Comparison of ENCODE assay signal across 23 cellular contexts in genomic region chr20:61927826-61928541, GRCh38.
DNase-seq lines count a peak whose midpoint lies in the region; ATAC-seq, FAIRE-seq and TF ChIP-seq lines count a peak whose summit lies in the region.
"Had no signal": no experiment of that assay in that cellular context is flagged by ENCODE, and none has a peak within 500 bp of the region (broad histone marks: within the 10 kb centered on the region; RNA-seq: fewer than 3 reads in every experiment).

No MANE protein-coding gene starts in this region.

- no peak for TF ChIP-seq CTCF in chondrocyte (IDR thresholded peaks at IDR 0.05)

- H3K4me1 ChIP-seq in right cardiac atrium (ENCODE audit: control insufficient read depth, insufficient read depth, low read length), result no peaks in the 10 kb centered on the region
- H3K4me1 ChIP-seq in naive thymus-derived CD4-positive, alpha-beta T cell (ENCODE audit: control insufficient read depth in 2 of 2, insufficient read depth in 2 of 2, low read length in 2 of 2), result no peaks in the 10 kb centered on the region
- H3K4me1 ChIP-seq: A549, Caco-2, SJCRH30 had no signal

- intact Hi-C loops in left ventricle myocardium superior (cut with micrococcal nuclease), result no loop called here
- intact Hi-C loops in right cardiac atrium (cut with DNase I), result no loop called here
- intact Hi-C loops in naive thymus-derived CD4-positive, alpha-beta T cell (cut with micrococcal nuclease), result no loop called here

- POLR2A ChIA-PET in naive thymus-derived CD4-positive, alpha-beta T cell (lab: Charles Lee), result no interaction called here

- no peaks in the 10 kb centered on the region for H3K9me3 ChIP-seq in right cardiac atrium (ENCODE audit: control insufficient read depth, low read length)
- H3K9me3 ChIP-seq in naive thymus-derived CD4-positive, alpha-beta T cell (ENCODE audit: control insufficient read depth in 2 of 3, low read length in 3 of 3), result no peaks in the 10 kb centered on the region
- H3K9me3 ChIP-seq: A549; BLaER1 treated with 17β-estradiol and CSF1 and Interleukin-3, amounts not matched to agents 10 nM and 100 nM; SJCRH30 had no signal

- ATAC-seq in left ventricle myocardium superior (no peak), right cardiac atrium (no peak), HG02642 (IDR thresholded peaks at IDR 0.05; ENCODE audit: poor library complexity, unreplicated experiment) (no peak), HG02870 (IDR thresholded peaks at IDR 0.05; ENCODE audit: unreplicated experiment) (no peak), HG03432 (IDR thresholded peaks at IDR 0.05; ENCODE audit: unreplicated experiment) (no peak)
- ATAC-seq in naive thymus-derived CD4-positive, alpha-beta T cell, result peak; percentile 11
- ATAC-seq: A549; CD8-positive, alpha-beta T cell; HCT116 had no signal

- no peaks in the 10 kb centered on the region for H3K36me3 Mint-ChIP-seq in chondrocyte (ENCODE audit: low read depth)
- H3K36me3 Mint-ChIP-seq in naive thymus-derived CD4-positive, alpha-beta T cell, result no peaks in the 10 kb centered on the region
- H3K36me3 Mint-ChIP-seq: CD8-positive, alpha-beta T cell; IgD-negative memory B cell had no signal

- DNase-seq in left ventricle myocardium superior, result peak; percentile 19
- DNase-seq in right cardiac atrium, result no peak
- peak; percentile 88 for DNase-seq in chondrocyte (ENCODE audit: low spot score)
- DNase-seq in naive thymus-derived CD4-positive, alpha-beta T cell, result peak in 1 of 9 donors; percentile 1
- DNase-seq in urothelium cell line (ENCODE audit: low spot score), result no peak
- DNase-seq: AML-193; Caco-2; CD8-positive, alpha-beta T cell; MM.1S; NCI-H2029; NCI-H446 treated with DMSO at 0.1 percent for 48 hours; SJCRH30 had no signal

- H3K27me3 Mint-ChIP-seq in chondrocyte (ENCODE audit: low read depth), result no peaks in the 10 kb centered on the region
- peaks cover 0 to 6% (median 0%) of the 10 kb centered on the region in 5 donors for H3K27me3 Mint-ChIP-seq in naive thymus-derived CD4-positive, alpha-beta T cell

- no peak overlapping the region for H3K27ac Mint-ChIP-seq in chondrocyte (ENCODE audit: unreplicated experiment)
- H3K27ac Mint-ChIP-seq in naive thymus-derived CD4-positive, alpha-beta T cell, result no peak overlapping the region
- H3K27ac Mint-ChIP-seq: CD8-positive, alpha-beta T cell; IgD-negative memory B cell had no signal

- WGBS in right cardiac atrium, result 91% methylated on average over 43 of the region's 43 CpGs

- H3K27ac ChIP-seq in right cardiac atrium (ENCODE audit: low read length), result no peak overlapping the region
- H3K27ac ChIP-seq in naive thymus-derived CD4-positive, alpha-beta T cell (ENCODE audit: low read depth, low read length), result no peak overlapping the region
- H3K27ac ChIP-seq: A549; BLaER1 treated with 17β-estradiol and CSF1 and Interleukin-3, amounts not matched to agents 10 nM and 100 nM; KMS-11; RWPE1; SJCRH30 had no signal

- no peak overlapping the region for H3K4me3 Mint-ChIP-seq in chondrocyte (ENCODE audit: unreplicated experiment)
- H3K4me3 Mint-ChIP-seq in naive thymus-derived CD4-positive, alpha-beta T cell, result no peak overlapping the region
- H3K4me3 Mint-ChIP-seq: CD8-positive, alpha-beta T cell; IgD-negative memory B cell had no signal

- peaks cover 11% of the 10 kb centered on the region for H3K4me1 Mint-ChIP-seq in chondrocyte (ENCODE audit: low read depth)
- H3K4me1 Mint-ChIP-seq in naive thymus-derived CD4-positive, alpha-beta T cell, result no peaks in the 10 kb centered on the region

- peak; percentile 78 for FAIRE-seq in urothelium cell line (lab: Jason Lieb, UNC)
- FAIRE-seq: A549, G401.6, H1 had no signal

- H3K9me3 Mint-ChIP-seq in chondrocyte (ENCODE audit: low read depth), result no peaks in the 10 kb centered on the region
- peaks cover 0 to 1% (median 0%) of the 10 kb centered on the region in 11 donors for H3K9me3 Mint-ChIP-seq in naive thymus-derived CD4-positive, alpha-beta T cell
- H3K9me3 Mint-ChIP-seq: CD8-positive, alpha-beta T cell had no signal

- no peak overlapping the region for H3K4me3 ChIP-seq in right cardiac atrium (ENCODE audit: low read length)
- H3K4me3 ChIP-seq in naive thymus-derived CD4-positive, alpha-beta T cell (ENCODE audit: low read length), result no peak overlapping the region
- H3K4me3 ChIP-seq: A549; BLaER1 treated with 17β-estradiol and CSF1 and Interleukin-3, amounts not matched to agents 10 nM and 100 nM; SJCRH30 had no signal

- no peaks in the 10 kb centered on the region for H3K27me3 ChIP-seq in right cardiac atrium (ENCODE audit: control insufficient read depth, insufficient read depth)
- H3K27me3 ChIP-seq in naive thymus-derived CD4-positive, alpha-beta T cell (ENCODE audit: control insufficient read depth in 2 of 2, insufficient read depth in 2 of 2, low read length in 2 of 2), result no peaks in the 10 kb centered on the region
- H3K27me3 ChIP-seq: BLaER1 treated with 17β-estradiol and CSF1 and Interleukin-3, amounts not matched to agents 10 nM and 100 nM had no signal

- H3K36me3 ChIP-seq in naive thymus-derived CD4-positive, alpha-beta T cell (ENCODE audit: control insufficient read depth in 2 of 3, insufficient read depth in 3 of 3, low read length in 3 of 3), result no peaks in the 10 kb centered on the region
- H3K36me3 ChIP-seq: BLaER1 treated with 17β-estradiol and CSF1 and Interleukin-3, amounts not matched to agents 10 nM and 100 nM; SJCRH30 had no signal

- CTCF ChIA-PET in naive thymus-derived CD4-positive, alpha-beta T cell (lab: Charles Lee), result interaction anchor here (0.8 kb wide), 1 partner anchor 33 kb away, joined by 3 read pairs; no protein-coding TSS in a partner anchor

Comparison
In these comparisons a context has a peak if more than half of its experiments do, and no peak if none do; other contexts are left out.
1. DNase-seq: peak in left ventricle myocardium superior (single experiment) and chondrocyte (single experiment); none in right cardiac atrium (0 of 3) and urothelium cell line (single experiment).